33 cellular contexts compared by ENCODE assay signal in the genomic region with DNA sequence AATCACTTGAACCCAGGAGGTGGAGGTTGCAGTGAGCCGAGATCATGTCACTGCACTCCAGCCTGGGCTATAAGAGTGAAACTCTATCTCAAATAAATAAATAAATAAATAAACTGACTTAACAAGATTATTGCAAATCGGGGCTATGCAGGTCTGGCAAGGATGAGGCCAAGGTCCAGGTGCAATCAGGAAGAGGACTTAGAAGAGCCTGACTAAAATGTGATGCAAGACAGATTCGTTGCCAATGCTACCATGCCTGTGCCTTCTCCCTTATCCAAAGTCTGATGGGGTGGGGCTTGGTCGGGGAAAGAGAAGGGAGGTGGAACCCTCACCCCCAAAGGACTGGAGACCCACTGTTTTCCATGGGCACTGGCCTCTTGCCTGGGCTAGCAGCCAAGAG. TPM values are rescaled to one million over a fixed set of nuclear protein-coding genes. Genes with fewer than 3 reads are reported as not detected.
"Had no signal": no experiment of that assay in that cellular context is flagged by ENCODE, and none has a peak within 500 bp of the region (broad histone marks: within the 10 kb centered on the region; RNA-seq: fewer than 3 reads in every experiment).

No MANE protein-coding gene starts in this region.

- H3K27me3 ChIP-seq: body of pancreas, esophagus squamous epithelium, gastroesophageal sphincter had no signal

- H3K4me3 ChIP-seq: body of pancreas, esophagus squamous epithelium, gastroesophageal sphincter had no signal

- ATAC-seq: activated CD4-positive, alpha-beta T cell treated with anti-CD3 and anti-CD28 coated beads for 36 hours; activated naive CD4-positive, alpha-beta T cell treated with anti-CD3 and anti-CD28 coated beads, Interleukin-2, amount 50 U/mL, for 72 hours; activated T-cell treated with anti-CD3 and anti-CD28 coated beads, Interleukin-2, amount 50 U/mL, for 72 hours; body of pancreas; gastroesophageal sphincter had no signal

- H3K36me3 ChIP-seq: esophagus squamous epithelium, gastroesophageal sphincter had no signal

- H3K27ac ChIP-seq: body of pancreas, epithelial cell of prostate, esophagus squamous epithelium, gastroesophageal sphincter had no signal

- H3K9me3 ChIP-seq: body of pancreas, esophagus squamous epithelium, gastroesophageal sphincter had no signal

- H3K4me1 ChIP-seq: body of pancreas, esophagus squamous epithelium, gastroesophageal sphincter had no signal

- FAIRE-seq: colon, endometrium had no signal

- DNase-seq: activated CD4-positive, alpha-beta memory T cell treated with anti-CD3 and anti-CD28 coated beads, Interleukin-2, amount 10 ng/mL, durations not matched to agents 7 days and 5 days; activated CD4-positive, alpha-beta T cell treated with anti-CD3 and anti-CD28 coated beads for 36 hours; activated CD4-positive, alpha-beta T cell treated with anti-CD3 and anti-CD28 coated beads, Interleukin-2, amount 10 ng/mL, durations not matched to agents 24 days and 14 days; activated CD4-positive, alpha-beta T cell treated with anti-CD3 and anti-CD28 coated beads, Interleukin-2, amount 50 U/mL, for 4 hours; activated CD4-positive, CD25-positive, alpha-beta regulatory T cell; activated CD4-positive, CD25-positive, alpha-beta regulatory T cell treated with anti-CD3 and anti-CD28 coated beads, Interleukin-2, amount 50 U/mL, for 72 hours; activated CD8-positive, alpha-beta memory T cell treated with anti-CD3 and anti-CD28 coated beads, Interleukin-2, amount 50 U/mL, for 48 hours; activated gamma-delta T cell; activated naive CD4-positive, alpha-beta T cell; activated naive CD4-positive, alpha-beta T cell treated with anti-CD3 and anti-CD28 coated beads, Interleukin-2, amount 10 ng/mL, durations not matched to agents 7 days and 5 days; activated naive CD8-positive, alpha-beta T cell treated with anti-CD3 and anti-CD28 coated beads, Interleukin-2, amount 10 ng/mL, durations not matched to agents 7 days and 5 days; activated T-cell treated with anti-CD3 and anti-CD28 coated beads for 4 hours; activated T-cell treated with anti-CD3 and anti-CD28 coated beads, Interleukin-2, amount 50 U/mL, for 24 hours; activated T-cell treated with anti-CD3 and anti-CD28 coated beads, Interleukin-2, amount 50 U/mL, for 72 hours; body of pancreas; caudate nucleus; effector CD8-positive, alpha-beta T cell; esophagus squamous epithelium; foreskin melanocyte; T-helper 2 cell had no signal

RNA-seq across cellular contexts. Expression of a gene that starts 14.7 kb away (rescaled TPM):
- total RNA-seq: activated CD4-positive, alpha-beta memory T cell treated with anti-CD3 and anti-CD28 coated beads, Interleukin-2, amount 10 ng/mL, durations not matched to agents 7 days and 5 days; activated CD4-positive, alpha-beta T cell treated with anti-CD3 and anti-CD28 coated beads for 36 hours; activated CD4-positive, alpha-beta T cell treated with anti-CD3 and anti-CD28 coated beads, Interleukin-2, amount 10 ng/mL, durations not matched to agents 24 days and 14 days; activated naive CD4-positive, alpha-beta T cell treated with anti-CD3 and anti-CD28 coated beads, Interleukin-2, amount 50 U/mL, for 72 hours; activated naive CD8-positive, alpha-beta T cell treated with anti-CD3 and anti-CD28 coated beads, Interleukin-2, amount 10 ng/mL, durations not matched to agents 7 days and 5 days; activated T-cell treated with anti-CD3 and anti-CD28 coated beads, Interleukin-2, amount 50 U/mL, for 72 hours; body of pancreas; chondrocyte; dermis microvascular lymphatic vessel endothelial cell; endothelial cell of umbilical vein; esophagus squamous epithelium; fibroblast of lung; fibroblast of villous mesenchyme; gastroesophageal sphincter; glomerular endothelial cell; T-helper 1 cell treated with Interleukin-12 subunit alpha and Interleukin-12 subunit beta and Interleukin-4 antibody, amounts not matched to agents 30 ng/mL and 1 ng/mL, for 36 hours had no signal
- polyA plus RNA-seq: endothelial cell of umbilical vein, esophagus, fibroblast of lung had no signal
